Comparison of ENCODE assay signal across 18 cellular contexts in the genomic region with DNA sequence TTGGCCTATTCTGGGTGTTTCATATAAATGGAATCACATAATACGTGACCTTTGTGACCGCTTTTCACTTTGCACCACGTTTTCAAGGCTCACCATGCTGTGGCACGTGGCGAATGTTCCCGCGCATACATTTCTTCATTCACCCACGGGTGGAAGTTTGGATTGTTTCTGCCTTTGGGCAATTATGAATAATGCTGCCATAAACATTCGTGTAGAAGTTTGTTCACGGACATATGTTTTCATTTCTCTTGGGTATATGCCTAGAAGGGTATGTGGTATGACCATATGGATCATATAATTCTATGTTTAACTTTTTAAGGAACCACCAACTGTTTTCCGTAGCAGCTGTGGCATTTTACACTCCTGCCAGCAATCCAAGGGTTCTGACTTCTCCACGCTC.
"Had no signal": no experiment of that assay in that cellular context is flagged by ENCODE, and none has a peak within 500 bp of the region (broad histone marks: within the 10 kb centered on the region; RNA-seq: fewer than 3 reads in every experiment).

No MANE protein-coding gene starts in this region.

- H3K27ac Mint-ChIP-seq: activated CD4-positive, alpha-beta T cell treated with anti-CD3 and anti-CD28 coated beads, Interleukin-2, amount 10 ng/mL, durations not matched to agents 7 days and 5 days; activated naive CD4-positive, alpha-beta T cell treated with anti-CD3 and anti-CD28 coated beads, Interleukin-2, amount 10 ng/mL, durations not matched to agents 7 days and 5 days; activated T-helper 2 cell treated with anti-CD3 and anti-CD28 coated beads, Interferon-gamma antibody, Interleukin-2, Interleukin-4, amounts not matched to agents 10 μg/mL and 5 μg/mL and 100 μg/mL, durations not matched to agents 14 hours and 24 hours and 36 hours; memory B cell; stimulated activated naive CD8-positive, alpha-beta T cell treated with anti-CD3 and anti-CD28 coated beads, Interleukin-15, Interleukin-2, amounts not matched to agents 100 ng/mL and 50 ng/mL, for 24 hours; T-helper 17 cell had no signal

- H3K4me3 Mint-ChIP-seq: activated CD4-positive, alpha-beta T cell treated with anti-CD3 and anti-CD28 coated beads, Interleukin-2, amount 10 ng/mL, durations not matched to agents 7 days and 5 days; activated naive CD4-positive, alpha-beta T cell treated with anti-CD3 and anti-CD28 coated beads, Interleukin-2, amount 10 ng/mL, durations not matched to agents 7 days and 5 days; memory B cell; nephron progenitor cell; stimulated activated naive CD8-positive, alpha-beta T cell treated with anti-CD3 and anti-CD28 coated beads, Interleukin-15, Interleukin-2, amounts not matched to agents 100 ng/mL and 50 ng/mL, for 24 hours; T-helper 17 cell had no signal

- H3K27me3 Mint-ChIP-seq: activated CD4-positive, alpha-beta T cell treated with anti-CD3 and anti-CD28 coated beads, Interleukin-2, amount 10 ng/mL, durations not matched to agents 7 days and 5 days; activated naive CD4-positive, alpha-beta T cell treated with anti-CD3 and anti-CD28 coated beads, Interleukin-2, amount 10 ng/mL, durations not matched to agents 7 days and 5 days; stimulated activated naive CD8-positive, alpha-beta T cell treated with anti-CD3 and anti-CD28 coated beads, Interleukin-15, Interleukin-2, amounts not matched to agents 100 ng/mL and 50 ng/mL, for 24 hours; T-helper 17 cell had no signal

- DNase-seq: activated CD4-positive, alpha-beta T cell treated with anti-CD3 and anti-CD28 coated beads, Interleukin-2, amount 10 ng/mL, durations not matched to agents 7 days and 5 days; activated CD4-positive, CD25-positive, alpha-beta regulatory T cell; activated CD8-positive, alpha-beta memory T cell treated with anti-CD3 and anti-CD28 coated beads for 24 hours; activated naive CD4-positive, alpha-beta T cell treated with anti-CD3 and anti-CD28 coated beads, Interleukin-2, amount 10 ng/mL, durations not matched to agents 7 days and 5 days; effector CD8-positive, alpha-beta T cell; glutamatergic neuron; nephron progenitor cell; ovary; stimulated activated CD4-positive, alpha-beta T cell treated with anti-CD3 and anti-CD28 coated beads, Interleukin-2, amount 100 ng/mL, for 48 hours; T-helper 17 cell had no signal

- ATAC-seq: T-helper 17 cell had no signal

- FAIRE-seq: islet of Langerhans, TTC549 had no signal

- H3K4me3 ChIP-seq: adrenal gland, coronary artery, ovary, thoracic aorta had no signal

- H3K4me1 Mint-ChIP-seq: activated CD4-positive, alpha-beta T cell treated with anti-CD3 and anti-CD28 coated beads, Interleukin-2, amount 10 ng/mL, durations not matched to agents 7 days and 5 days; activated naive CD4-positive, alpha-beta T cell treated with anti-CD3 and anti-CD28 coated beads, Interleukin-2, amount 10 ng/mL, durations not matched to agents 7 days and 5 days; memory B cell had no signal
